Comparison of ENCODE assay signal across 31 cellular contexts in genomic region chr7:102951839-102952238, GRCh38.
"Had no signal": no experiment of that assay in that cellular context is flagged by ENCODE, and none has a peak within 500 bp of the region (broad histone marks: within the 10 kb centered on the region; RNA-seq: fewer than 3 reads in every experiment).

No MANE protein-coding gene starts in this region.

- H3K9me3 ChIP-seq: ovary, testis, transverse colon, upper lobe of right lung, uterus had no signal

- H3K79me2 ChIP-seq: parathyroid adenoma had no signal

- H3K27me3 Mint-ChIP-seq: progenitor cell of endocrine pancreas; stimulated activated memory B cell treated with anti-CD40 and anti-IgM and Interleukin-4, amounts not matched to agents 10 μg/mL and 1 μg/mL and 100 μg/mL, for 72 hours; stimulated activated naive CD8-positive, alpha-beta T cell treated with anti-CD3 and anti-CD28 coated beads, Interleukin-15, amount 100 ng/mL, for 72 hours; type B pancreatic cell had no signal

- ATAC-seq: natural killer cell; psoas muscle; right cardiac atrium; sciatic nerve; stimulated activated memory B cell treated with anti-CD40 and anti-IgM and Interleukin-4, amounts not matched to agents 10 μg/mL and 1 μg/mL and 100 μg/mL, for 72 hours; stimulated activated naive CD8-positive, alpha-beta T cell treated with anti-CD3 and anti-CD28 coated beads, Interleukin-15, amount 100 ng/mL, for 72 hours; stimulated activated naive CD8-positive, alpha-beta T cell treated with anti-CD3 and anti-CD28 coated beads, Interleukin-15, Interleukin-2, amounts not matched to agents 100 U/mL and 50 U/mL, for 24 hours; upper lobe of right lung had no signal

- H3K27me3 ChIP-seq: neural progenitor cell, ovary, spleen, suprapubic skin, testis, tibial artery, transverse colon, upper lobe of right lung, uterus had no signal

- H3K9ac ChIP-seq: neural progenitor cell, parathyroid adenoma had no signal

- H3K4me1 ChIP-seq: neural progenitor cell, parathyroid adenoma, psoas muscle, spleen, suprapubic skin, testis, transverse colon, upper lobe of right lung, uterus had no signal

- H3K4me1 Mint-ChIP-seq: natural killer cell; nephron; neural progenitor cell; stimulated activated memory B cell treated with anti-CD40 and anti-IgM and Interleukin-4, amounts not matched to agents 10 μg/mL and 1 μg/mL and 100 μg/mL, for 72 hours; stimulated activated naive CD8-positive, alpha-beta T cell treated with anti-CD3 and anti-CD28 coated beads, Interleukin-15, amount 100 ng/mL, for 72 hours had no signal

- H2AFZ ChIP-seq: neural progenitor cell, parathyroid adenoma had no signal

- DNase-seq: natural killer cell; occipital lobe; ovary; posterior cingulate gyrus; psoas muscle; right cardiac atrium; spleen; stimulated activated CD4-positive, alpha-beta T cell treated with anti-CD3 and anti-CD28 coated beads, Interleukin-12 subunit alpha, Interleukin-12 subunit beta, amount 100 ng/mL, for 4 hours; stimulated activated CD4-positive, alpha-beta T cell treated with anti-CD3 and anti-CD28 coated beads, Interleukin-1b, Interleukin-23, amount 100 ng/mL, for 48 hours; stimulated activated CD4-positive, alpha-beta T cell treated with anti-CD3 and anti-CD28 coated beads, Interleukin-4, amount 100 ng/mL, for 1 hour; stimulated activated CD4-positive, alpha-beta T cell treated with anti-CD3 and anti-CD28 coated beads, Interleukin-4, amount 100 ng/mL, for 4 hours; stimulated activated CD8-positive, alpha-beta memory T cell treated with anti-CD3 and anti-CD28 coated beads, Interleukin-4, amount 100 ng/mL, for 48 hours; stimulated activated naive CD4-positive, alpha-beta T cell; stimulated activated naive CD8-positive, alpha-beta T cell treated with anti-CD3 and anti-CD28 coated beads, Interleukin-15, amount 100 ng/mL, for 72 hours; stimulated activated naive CD8-positive, alpha-beta T cell treated with anti-CD3 and anti-CD28 coated beads, Interleukin-15, Interleukin-2, amounts not matched to agents 100 U/mL and 50 U/mL, for 24 hours; substantia nigra; testis; tibial artery; transverse colon; upper lobe of right lung; uterus had no signal

- H3K4me3 Mint-ChIP-seq: natural killer cell; nephron; neural progenitor cell; stimulated activated memory B cell treated with anti-CD40 and anti-IgM and Interleukin-4, amounts not matched to agents 10 μg/mL and 1 μg/mL and 100 μg/mL, for 72 hours; stimulated activated naive CD8-positive, alpha-beta T cell treated with anti-CD3 and anti-CD28 coated beads, Interleukin-15, amount 100 ng/mL, for 72 hours; type B pancreatic cell had no signal

- H3K4me3 ChIP-seq: neural progenitor cell, ovary, psoas muscle, skin epidermis, smooth muscle cell, spleen, suprapubic skin, testis, tibial artery, transverse colon, upper lobe of right lung, uterus had no signal

- H3K4me2 ChIP-seq: neural progenitor cell, smooth muscle cell had no signal

- H3K36me3 ChIP-seq: neural progenitor cell, ovary, spleen, suprapubic skin, tibial artery, transverse colon, upper lobe of right lung, uterus had no signal

- H3K27ac ChIP-seq: neural progenitor cell, ovary, parathyroid adenoma, psoas muscle, skin epidermis, spleen, suprapubic skin, testis, tibial artery, transverse colon, upper lobe of right lung, uterus had no signal
